ENCODE assay signal across 20 cellular contexts in genomic region chr2:215718890-215719289, GRCh38.
"Had no signal": no experiment of that assay in that cellular context is flagged by ENCODE, and none has a peak within 500 bp of the region (broad histone marks: within the 10 kb centered on the region; RNA-seq: fewer than 3 reads in every experiment).

No MANE protein-coding gene starts in this region.

- H3K4me3 ChIP-seq: adrenal gland, cardiac muscle cell, neural progenitor cell, ovary, psoas muscle, skin epidermis, suprapubic skin, transverse colon had no signal

- H3K27ac ChIP-seq: neural progenitor cell, psoas muscle, suprapubic skin, WERI-Rb-1 had no signal

- H3K9ac ChIP-seq: neural progenitor cell had no signal

- DNase-seq: activated CD4-positive, alpha-beta T cell treated with anti-CD3 and anti-CD28 coated beads for 1 hour; activated CD8-positive, alpha-beta memory T cell treated with anti-CD3 and anti-CD28 coated beads for 24 hours; activated effector memory CD4-positive, alpha-beta T cell treated with anti-CD3 and anti-CD28 coated beads, Interleukin-2, amount 50 U/mL, for 16 hours; activated T-cell treated with anti-CD3 and anti-CD28 coated beads, Interleukin-2, amount 50 U/mL, for 72 hours; adrenal gland; endodermal cell; erythroblast; heart right ventricle; ovary; psoas muscle; right cardiac atrium; stimulated activated CD4-positive, alpha-beta T cell treated with anti-CD3 and anti-CD28 coated beads, Interleukin-15, amount 100 ng/mL, for 24 hours; stimulated activated CD4-positive, alpha-beta T cell treated with anti-CD3 and anti-CD28 coated beads, Interleukin-2, amount 100 ng/mL, for 48 hours; stimulated activated naive CD8-positive, alpha-beta T cell treated with anti-CD3 and anti-CD28 coated beads, Interleukin-15, amount 100 ng/mL, for 72 hours; transverse colon; WERI-Rb-1 had no signal

- H3K9me3 ChIP-seq: adrenal gland, heart right ventricle, ovary, psoas muscle, suprapubic skin, transverse colon had no signal

- H3K27me3 ChIP-seq: adrenal gland, cardiac muscle cell, heart right ventricle, neural progenitor cell, ovary, suprapubic skin, transverse colon had no signal

- ATAC-seq: activated T-cell treated with anti-CD3 and anti-CD28 coated beads, Interleukin-2, amount 50 U/mL, for 72 hours; psoas muscle; stimulated activated naive CD8-positive, alpha-beta T cell treated with anti-CD3 and anti-CD28 coated beads, Interleukin-15, amount 100 ng/mL, for 72 hours had no signal

- H3K4me1 ChIP-seq: adrenal gland, neural progenitor cell, psoas muscle had no signal

- H3K36me3 ChIP-seq: adrenal gland, cardiac muscle cell, heart right ventricle, neural progenitor cell, ovary, suprapubic skin, transverse colon, WERI-Rb-1 had no signal

- H3K4me2 ChIP-seq: neural progenitor cell had no signal
